26 cellular contexts compared by ENCODE assay signal in genomic region chr10:132497788-132498561, GRCh38. TPM values are rescaled to one million over a fixed set of nuclear protein-coding genes. Genes with fewer than 3 reads are reported as not detected.
DNase-seq lines count a peak whose midpoint lies in the region; ATAC-seq and TF ChIP-seq lines count a peak whose summit lies in the region.
"Had no signal": no experiment of that assay in that cellular context is flagged by ENCODE, and none has a peak within 500 bp of the region (broad histone marks: within the 10 kb centered on the region; RNA-seq: fewer than 3 reads in every experiment).

No MANE protein-coding gene starts in this region.

- H3K36me3 Mint-ChIP-seq in chondrocyte (ENCODE audit: low read depth), result no peaks in the 10 kb centered on the region
- H3K36me3 Mint-ChIP-seq: activated naive CD4-positive, alpha-beta T cell treated with anti-CD3 and anti-CD28 coated beads, Interleukin-2, amount 50 U/mL, for 72 hours; mesothelial cell of epicardium; naive thymus-derived CD4-positive, alpha-beta T cell had no signal

- no peak for ATAC-seq in Right ventricle myocardium inferior
- ATAC-seq in left cardiac atrium, result no peak
- ATAC-seq in HG03135 (IDR thresholded peaks at IDR 0.05; ENCODE audit: unreplicated experiment), result no peak
- ATAC-seq: activated naive CD4-positive, alpha-beta T cell treated with anti-CD3 and anti-CD28 coated beads, Interleukin-2, amount 50 U/mL, for 72 hours had no signal

- no peak for TF ChIP-seq POLR2A in ovary (IDR thresholded peaks at IDR 0.05)

- no peak overlapping the region for H3K4me3 Mint-ChIP-seq in chondrocyte (ENCODE audit: unreplicated experiment)
- H3K4me3 Mint-ChIP-seq: mesothelial cell of epicardium; naive thymus-derived CD4-positive, alpha-beta T cell; stimulated activated naive CD8-positive, alpha-beta T cell treated with anti-CD3 and anti-CD28 coated beads, Interleukin-15, Interleukin-2, amounts not matched to agents 100 ng/mL and 50 ng/mL, for 24 hours had no signal

- H3K4me3 ChIP-seq in ovary, result no peak overlapping the region
- H3K4me3 ChIP-seq: ascending aorta, dorsolateral prefrontal cortex, heart left ventricle, thyroid gland had no signal

- no peak for TF ChIP-seq EP300 in ovary (IDR thresholded peaks at IDR 0.05)

- peak; percentile 59 for DNase-seq in Right ventricle myocardium inferior (ENCODE audit: missing footprints)
- DNase-seq in left cardiac atrium, result no peak
- peak; percentile 80 for DNase-seq in chondrocyte (ENCODE audit: low spot score)
- peak in 3 of 5 donors; percentile 17 to 37 (median 18) for DNase-seq in ovary
- DNase-seq in NCI-H748 treated with DMSO at 0.1 percent for 48 hours (lab: John Stamatoyannopoulos, UW), result no peak
- DNase-seq in stimulated activated CD4-positive, alpha-beta T cell treated with anti-CD3 and anti-CD28 coated beads, Interleukin-2, amount 100 ng/mL, for 24 hours, result no peak
- no peak for DNase-seq in NCI-H1105 (lab: John Stamatoyannopoulos, UW)
- DNase-seq: activated CD4-positive, alpha-beta T cell treated with anti-CD3 and anti-CD28 coated beads for 4 hours; DMS53; GDM1; GOT3; heart left ventricle; KBM-7; MM.1S; naive thymus-derived CD4-positive, alpha-beta T cell; NCI-H1436 treated with DMSO at 0.1 percent for 48 hours; NCI-H2171 treated with DMSO at 0.1 percent for 48 hours; NK-92 treated with Interleukin-12 subunit alpha and Interleukin-12 subunit beta, amount 100 ng/mL, for 24 hours; retina had no signal

- H3K27ac ChIP-seq in ovary, result no peak overlapping the region
- H3K27ac ChIP-seq: ascending aorta, dorsolateral prefrontal cortex, heart left ventricle, thyroid gland had no signal

- TF ChIP-seq CTCF in chondrocyte (IDR thresholded peaks at IDR 0.05) (no peak), ovary (IDR thresholded peaks at IDR 0.05) (no peak)

- 57 to 64% (median 62%) methylated on average over 15 to 18 of the region's 18 CpGs for WGBS in ovary, 3 donors

- H3K27me3 ChIP-seq in ovary, result no peaks in the 10 kb centered on the region
- H3K27me3 ChIP-seq: ascending aorta, dorsolateral prefrontal cortex, heart left ventricle, thyroid gland had no signal

- H3K9me3 ChIP-seq in ovary, result no peaks in the 10 kb centered on the region
- H3K9me3 ChIP-seq: ascending aorta, heart left ventricle, thyroid gland had no signal

- H3K4me1 Mint-ChIP-seq in chondrocyte (ENCODE audit: low read depth), result peaks cover 17% of the 10 kb centered on the region

- peaks cover 7% of the 10 kb centered on the region for H3K4me1 ChIP-seq in ovary (ENCODE audit: insufficient read depth)
- H3K4me1 ChIP-seq: thyroid gland had no signal

- peaks cover 28% of the 10 kb centered on the region for H3K27me3 Mint-ChIP-seq in chondrocyte (ENCODE audit: low read depth)

- no peak overlapping the region for H3K27ac Mint-ChIP-seq in chondrocyte (ENCODE audit: unreplicated experiment)
- H3K27ac Mint-ChIP-seq: activated naive CD4-positive, alpha-beta T cell treated with anti-CD3 and anti-CD28 coated beads, Interleukin-2, amount 50 U/mL, for 72 hours; mesothelial cell of epicardium; naive thymus-derived CD4-positive, alpha-beta T cell; stimulated activated naive CD8-positive, alpha-beta T cell treated with anti-CD3 and anti-CD28 coated beads, Interleukin-15, Interleukin-2, amounts not matched to agents 100 ng/mL and 50 ng/mL, for 24 hours had no signal

- no peaks in the 10 kb centered on the region for H3K36me3 ChIP-seq in ovary
- H3K36me3 ChIP-seq: ascending aorta, heart left ventricle, thyroid gland had no signal

- intact Hi-C loops in Right ventricle myocardium inferior (cut with DNase I), result no loop called here
- intact Hi-C loops in left cardiac atrium (cut with DNase I), result no loop called here
- intact Hi-C loops in ovary (cut with DNase I), result no loop called here

- H3K9me3 Mint-ChIP-seq in chondrocyte (ENCODE audit: low read depth), result no peaks in the 10 kb centered on the region
- H3K9me3 Mint-ChIP-seq: activated naive CD4-positive, alpha-beta T cell treated with anti-CD3 and anti-CD28 coated beads, Interleukin-2, amount 50 U/mL, for 72 hours; mesothelial cell of epicardium; stimulated activated naive CD8-positive, alpha-beta T cell treated with anti-CD3 and anti-CD28 coated beads, Interleukin-15, Interleukin-2, amounts not matched to agents 100 ng/mL and 50 ng/mL, for 24 hours had no signal

RNA-seq across cellular contexts. Expression of gene INPP5A, which starts 39.6 kb away (rescaled TPM):
- 108 TPM for total RNA-seq in Right ventricle myocardium inferior
- 10 to 100 TPM; 74.4 to 95.3 TPM for total RNA-seq in left cardiac atrium
- 29.5 to 40.6 TPM (median 40.1 TPM) in 3 replicates for total RNA-seq in chondrocyte
- 10 to 100 TPM; 19.8 to 41.2 (median 35.3) TPM for total RNA-seq in ovary
- polyA plus RNA-seq in ovary, result 10 to 100 TPM; 20.2 to 41.2 TPM

Comparison
In these comparisons a context has a peak if more than half of its experiments do, and no peak if none do; other contexts are left out.
1. DNase-seq: peak in Right ventricle myocardium inferior (single experiment), chondrocyte (single experiment) and ovary (3 of 5); none in left cardiac atrium (single experiment), NCI-H748 treated with DMSO at 0.1 percent for 48 hours (single experiment), stimulated activated CD4-positive, alpha-beta T cell treated with anti-CD3 and anti-CD28 coated beads, Interleukin-2, amount 100 ng/mL, for 24 hours (0 of 2) and NCI-H1105 (single experiment).